In the genomic region with DNA sequence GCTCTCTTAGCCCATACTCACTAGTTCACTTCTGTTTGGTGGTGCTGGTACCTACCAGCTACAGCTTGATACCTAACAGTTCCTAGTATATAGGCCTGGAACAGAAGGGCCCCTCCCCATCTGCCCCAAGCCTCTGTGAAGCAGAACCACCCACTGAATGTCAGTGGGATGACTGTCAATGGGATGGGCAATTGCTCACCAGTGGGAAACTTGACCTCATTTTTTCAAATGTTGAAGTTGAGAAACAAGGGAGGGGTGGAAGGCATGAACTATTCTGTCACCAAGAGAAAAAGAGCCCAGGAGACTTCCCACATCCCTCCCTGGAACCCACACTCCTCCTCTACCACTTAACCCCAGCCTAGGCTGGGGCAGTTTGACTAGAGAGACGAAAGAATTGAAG, we compare ENCODE assay signal across 18 cellular contexts. TPM values are rescaled to one million over a fixed set of nuclear protein-coding genes. Genes with fewer than 3 reads are reported as not detected.
DNase-seq lines count a peak whose midpoint lies in the region; ATAC-seq and TF ChIP-seq lines count a peak whose summit lies in the region.
"Had no signal": no experiment of that assay in that cellular context is flagged by ENCODE, and none has a peak within 500 bp of the region (broad histone marks: within the 10 kb centered on the region; RNA-seq: fewer than 3 reads in every experiment).

A gene with protein sequence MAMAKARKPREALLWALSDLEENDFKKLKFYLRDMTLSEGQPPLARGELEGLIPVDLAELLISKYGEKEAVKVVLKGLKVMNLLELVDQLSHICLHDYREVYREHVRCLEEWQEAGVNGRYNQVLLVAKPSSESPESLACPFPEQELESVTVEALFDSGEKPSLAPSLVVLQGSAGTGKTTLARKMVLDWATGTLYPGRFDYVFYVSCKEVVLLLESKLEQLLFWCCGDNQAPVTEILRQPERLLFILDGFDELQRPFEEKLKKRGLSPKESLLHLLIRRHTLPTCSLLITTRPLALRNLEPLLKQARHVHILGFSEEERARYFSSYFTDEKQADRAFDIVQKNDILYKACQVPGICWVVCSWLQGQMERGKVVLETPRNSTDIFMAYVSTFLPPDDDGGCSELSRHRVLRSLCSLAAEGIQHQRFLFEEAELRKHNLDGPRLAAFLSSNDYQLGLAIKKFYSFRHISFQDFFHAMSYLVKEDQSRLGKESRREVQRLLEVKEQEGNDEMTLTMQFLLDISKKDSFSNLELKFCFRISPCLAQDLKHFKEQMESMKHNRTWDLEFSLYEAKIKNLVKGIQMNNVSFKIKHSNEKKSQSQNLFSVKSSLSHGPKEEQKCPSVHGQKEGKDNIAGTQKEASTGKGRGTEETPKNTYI (minus strand): TSS at position 62 of the 400 bp plus-strand sequence. CDS start 1,952 bp downstream, outside the sequence.

- ATAC-seq in HG02981 (IDR thresholded peaks at IDR 0.05; ENCODE audit: unreplicated experiment) = no peak
- ATAC-seq: GM12878 had no signal

- WGBS in GM23248 (ENCODE audit: low coverage in 1 of 2, low lambda C conversion rate in 2 of 2, missing lambda C conversion rate in 2 of 2), 2 experiments = 5 to 44% methylated on average over 1 of the region's 1 CpG

- H3F3A ChIP-seq in GM23248 (ENCODE audit: insufficient read depth) = peaks cover 42% of the 10 kb centered on the region

- no peaks in the 10 kb centered on the region for H4K20me1 ChIP-seq in GM23248 (ENCODE audit: insufficient read depth)

- CTCF ChIA-PET in RWPE1 (lab: Yijun Ruan, JAX) = no interaction called here

- no peaks in the 10 kb centered on the region for H3K9me2 ChIP-seq in GM23248 (ENCODE audit: insufficient read depth)

- POLR2A ChIA-PET in RWPE1 (lab: Yijun Ruan, JAX; ENCODE audit: low non-redundant PET) = no interaction called here

- no peaks in the 10 kb centered on the region for H3K36me3 Mint-ChIP-seq in T-helper 2 cell treated with Interferon-gamma antibody and Interleukin-4, amounts not matched to agents 5 μg/mL and 100 μg/mL, for 36 hours (ENCODE audit: low read depth)

- DNase-seq in GM23248 (peak; percentile 94), RWPE1 (ENCODE audit: low spot score) (peak; percentile 45), fibroblast of mammary gland (ENCODE audit: low read depth) (peak; percentile 92), stromal cell of bone marrow (ENCODE audit: low read depth) (peak; percentile 83), hippocampal formation (lab: John Stamatoyannopoulos, UW) (no peak)
- DNase-seq in T-helper 2 cell treated with Interferon-gamma antibody and Interleukin-4, amounts not matched to agents 5 μg/mL and 100 μg/mL, for 36 hours (ENCODE audit: low spot score) = no peak
- DNase-seq: activated B cell treated with CpG ODN at 0.5 μM for 24 hours; activated T-cell treated with anti-CD3 and anti-CD28 coated beads, Interleukin-2, amount 50 U/mL, for 24 hours; GOT3; left ventricle myocardium inferior; NCI-H1436; NCI-H526 treated with DMSO at 0.1 percent for 48 hours; SJCRH30 had no signal

- H3K27ac Mint-ChIP-seq in T-helper 2 cell treated with Interferon-gamma antibody and Interleukin-4, amounts not matched to agents 5 μg/mL and 100 μg/mL, for 36 hours = no peak within 1 kb of the TSS
- H3K27ac Mint-ChIP-seq: activated B cell treated with CpG ODN at 0.5 μM for 24 hours; activated T-cell treated with anti-CD3 and anti-CD28 coated beads, Interleukin-2, amount 50 U/mL, for 24 hours had no signal

- no peaks in the 10 kb centered on the region for H3K9me3 Mint-ChIP-seq in T-helper 2 cell treated with Interferon-gamma antibody and Interleukin-4, amounts not matched to agents 5 μg/mL and 100 μg/mL, for 36 hours
- H3K9me3 Mint-ChIP-seq: activated B cell treated with CpG ODN at 0.5 μM for 24 hours; activated T-cell treated with anti-CD3 and anti-CD28 coated beads, Interleukin-2, amount 50 U/mL, for 24 hours had no signal

- peaks cover 64% of the 10 kb centered on the region for H3K4me1 ChIP-seq in GM23248 (ENCODE audit: insufficient read depth)
- H3K4me1 ChIP-seq: left ventricle myocardium inferior had no signal

- no peaks in the 10 kb centered on the region for H3K79me2 ChIP-seq in GM23248 (ENCODE audit: insufficient read depth)

- H3K27me3 ChIP-seq in GM23248 (replicated peaks; ENCODE audit: insufficient read depth) = no peaks in the 10 kb centered on the region
- H3K27me3 ChIP-seq: SJCRH30 had no signal

- H3K27me3 Mint-ChIP-seq in T-helper 2 cell treated with Interferon-gamma antibody and Interleukin-4, amounts not matched to agents 5 μg/mL and 100 μg/mL, for 36 hours (ENCODE audit: low read depth) = peaks cover 5% of the 10 kb centered on the region

- peak within 1 kb of the TSS; percentile 82 for H3K9ac ChIP-seq in GM23248

- in situ Hi-C loops in GM23248 (cut with MboI) = no loop called here

- H3K36me3 ChIP-seq in GM23248 (ENCODE audit: low read depth) = no peaks in the 10 kb centered on the region
- H3K36me3 ChIP-seq: left ventricle myocardium inferior, SJCRH30 had no signal

- no peaks in the 10 kb centered on the region for H3K9me3 ChIP-seq in GM23248 (ENCODE audit: low read depth)
- H3K9me3 ChIP-seq: left ventricle myocardium inferior, SJCRH30 had no signal

- H2AFZ ChIP-seq in GM23248 = peak within 1 kb of the TSS; percentile 31; the same call in 1 of the 2 replicates

- TF ChIP-seq CTCF in RWPE1 (conservative IDR thresholded peaks at IDR 0.05; ENCODE audit: low read depth) (no peak), fibroblast of mammary gland (conservative IDR thresholded peaks at IDR 0.05; ENCODE audit: control insufficient read depth, insufficient read depth, low read depth, low read length) (no peak)

- peak within 1 kb of the TSS; percentile 67 for H3K4me2 ChIP-seq in GM23248 (ENCODE audit: unreplicated experiment)

- no peaks in the 10 kb centered on the region for H3K4me1 Mint-ChIP-seq in T-helper 2 cell treated with Interferon-gamma antibody and Interleukin-4, amounts not matched to agents 5 μg/mL and 100 μg/mL, for 36 hours (ENCODE audit: low read depth)
- H3K4me1 Mint-ChIP-seq: activated B cell treated with CpG ODN at 0.5 μM for 24 hours had no signal

- H3K27ac ChIP-seq in GM23248 (peak within 1 kb of the TSS; percentile 96), RWPE1 (no peak within 1 kb of the TSS)
- H3K27ac ChIP-seq: left ventricle myocardium inferior, SJCRH30 had no signal

- H3K4me3 ChIP-seq in GM23248 (peak within 1 kb of the TSS; percentile 51), fibroblast of mammary gland (ENCODE audit: control insufficient read depth, low read depth, low read length) (peak within 1 kb of the TSS; percentile 1)
- H3K4me3 ChIP-seq: GM12878, left ventricle myocardium inferior, SJCRH30 had no signal

- no peak within 1 kb of the TSS for H3K4me3 Mint-ChIP-seq in T-helper 2 cell treated with Interferon-gamma antibody and Interleukin-4, amounts not matched to agents 5 μg/mL and 100 μg/mL, for 36 hours
- H3K4me3 Mint-ChIP-seq: activated B cell treated with CpG ODN at 0.5 μM for 24 hours; activated T-cell treated with anti-CD3 and anti-CD28 coated beads, Interleukin-2, amount 50 U/mL, for 24 hours had no signal

RNA-seq across cellular contexts. Expression of the gene that starts here (rescaled TPM):
- total RNA-seq in GM23248 (2014; rRNA removed; shearing (Covaris generic)) = 19.7 and 36.9 TPM in 2 replicates
- polyA plus RNA-seq in GM23248 (2016; fragmentation: Nextera tagmentation; extraction: Ambion mirVana) = 13.5 and 17.8 TPM in 2 replicates
- total RNA-seq: activated B cell treated with CpG ODN at 0.5 μM for 24 hours, GM12878, left ventricle myocardium inferior, SJCRH30, skeletal muscle tissue, subcutaneous adipose tissue had no signal
- polyA plus RNA-seq: neural cell had no signal

Comparison
In these comparisons a context has a peak if more than half of its experiments do, and no peak if none do; other contexts are left out.
1. DNase-seq: peak in GM23248 (single experiment), RWPE1 (single experiment), fibroblast of mammary gland (single experiment) and stromal cell of bone marrow (single experiment); none in T-helper 2 cell treated with Interferon-gamma antibody and Interleukin-4, amounts not matched to agents 5 μg/mL and 100 μg/mL, for 36 hours (single experiment) and hippocampal formation (0 of 2).